Comparison of ENCODE assay signal across 19 cellular contexts in the genomic region with DNA sequence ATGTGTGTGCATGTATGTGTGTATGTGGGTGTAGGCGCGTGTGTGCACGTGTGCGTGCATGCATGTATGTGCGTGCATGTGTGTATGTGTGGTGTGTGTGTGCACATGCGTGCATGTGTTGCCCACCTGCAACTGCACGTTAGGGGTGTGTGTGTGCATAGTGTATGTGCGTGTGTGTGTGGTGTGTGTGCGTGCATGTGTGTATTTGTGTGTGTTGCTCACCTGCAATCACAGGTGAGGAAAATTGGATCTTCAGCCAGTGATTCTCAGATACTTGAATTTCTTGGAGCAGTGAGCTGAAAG. TPM values are rescaled to one million over a fixed set of nuclear protein-coding genes. Genes with fewer than 3 reads are reported as not detected.
DNase-seq lines count a peak whose midpoint lies in the region; ATAC-seq, FAIRE-seq and TF ChIP-seq lines count a peak whose summit lies in the region.
"Had no signal": no experiment of that assay in that cellular context is flagged by ENCODE, and none has a peak within 500 bp of the region (broad histone marks: within the 10 kb centered on the region; RNA-seq: fewer than 3 reads in every experiment).

No MANE protein-coding gene starts in this region.

- H4K8ac ChIP-seq in neuronal stem cell (ENCODE audit: low read depth, low read length) = no peak overlapping the region

- no peak overlapping the region for H2BK120ac ChIP-seq in neuronal stem cell (ENCODE audit: low read depth, low read length)

- H3K4me3 ChIP-seq in RWPE2 (ENCODE audit: severe bottlenecking) (no peak overlapping the region), kidney (ENCODE audit: low read length in 2 of 2) (no peak overlapping the region), neuronal stem cell (ENCODE audit: low read length in 2 of 2) (peak overlapping the region in 1 of 2 donors; percentile 66)
- H3K4me3 ChIP-seq: GM23338, MG63 had no signal

- H2BK5ac ChIP-seq in neuronal stem cell (ENCODE audit: low read length) = no peak overlapping the region

- no CpG with 5 or more reads among the region's 9 CpGs for whole genome bisulfite sequencing in neuronal stem cell (ENCODE audit: extremely low coverage in 2 of 2, insufficient read length in 2 of 2, insufficient replicate concordance in 1 of 2), 2 donors

- H2BK12ac ChIP-seq in neuronal stem cell (ENCODE audit: low read length) = no peak overlapping the region

- H2BK15ac ChIP-seq in neuronal stem cell (ENCODE audit: low read length) = peak overlapping the region; percentile 20

- peak overlapping the region; percentile 21 for H3K23ac ChIP-seq in neuronal stem cell (ENCODE audit: low read depth, low read length, poor library complexity)

- no peak overlapping the region for H3K4ac ChIP-seq in neuronal stem cell (ENCODE audit: low read length)

- H3K36me3 ChIP-seq in RWPE2 (ENCODE audit: low read depth) = no peaks in the 10 kb centered on the region
- peaks cover 0 to 4% of the 10 kb centered on the region in 2 donors for H3K36me3 ChIP-seq in kidney (ENCODE audit: control insufficient read depth in 1 of 2, insufficient read depth in 2 of 2, low read length in 2 of 2)
- no peaks in the 10 kb centered on the region for H3K36me3 ChIP-seq in neuronal stem cell (replicated peaks in 1 of 2; ENCODE audit: control insufficient read depth in 2 of 2, insufficient read depth in 2 of 2, low read length in 2 of 2)
- H3K36me3 ChIP-seq: MG63 had no signal

- H3K27ac ChIP-seq in RWPE2 (ENCODE audit: poor library complexity, severe bottlenecking) (no peak overlapping the region), kidney (ENCODE audit: low read depth in 2 of 2, low read length in 2 of 2) (no peak overlapping the region), neuronal stem cell (replicated peaks; ENCODE audit: low read length) (no peak overlapping the region)
- H3K27ac ChIP-seq: KMS-11 had no signal

- ATAC-seq in RWPE2 (ENCODE audit: low read depth) (no peak), omental fat pad (ENCODE audit: low FRiP score) (no peak)

- H3K79me1 ChIP-seq in neuronal stem cell (ENCODE audit: low read depth, low read length) = no peaks in the 10 kb centered on the region

- H3K9me3 ChIP-seq in RWPE2 (ENCODE audit: severe bottlenecking) (no peaks in the 10 kb centered on the region), kidney (ENCODE audit: control insufficient read depth in 1 of 2, low read length in 2 of 2) (no peaks in the 10 kb centered on the region), neuronal stem cell (replicated peaks in 1 of 2; ENCODE audit: control insufficient read depth in 2 of 2, insufficient read depth in 1 of 2, low read depth in 1 of 2, low read length in 2 of 2) (peaks cover 0 to 2% of the 10 kb centered on the region in 2 donors)
- H3K9me3 ChIP-seq: MG63 had no signal

- no peak overlapping the region for H3K4me2 ChIP-seq in neuronal stem cell (ENCODE audit: insufficient read depth, low read length, poor library complexity, severe bottlenecking)
- H3K4me2 ChIP-seq: KMS-11 had no signal

- no peak overlapping the region for H4K91ac ChIP-seq in neuronal stem cell (ENCODE audit: low read depth, low read length, poor library complexity)

- H2AK5ac ChIP-seq in neuronal stem cell (ENCODE audit: low read depth, low read length) = no peak overlapping the region

- H3K14ac ChIP-seq in neuronal stem cell (ENCODE audit: low read length) = peak overlapping the region; percentile 73

- DNase-seq in RWPE2 (ENCODE audit: low spot score) (peak; percentile 14), kidney (peak; percentile 43), neuronal stem cell (ENCODE audit: low spot score) (no peak), urothelium cell line (ENCODE audit: low spot score) (no peak), omental fat pad (ENCODE audit: low spot score) (no peak), hepatic stellate cell (ENCODE audit: low spot score) (no peak), CD1c-positive myeloid dendritic cell (ENCODE audit: extremely low spot score) (no peak)
- DNase-seq: CD4-positive, alpha-beta memory T cell; DMS79 treated with DMSO at 0.1 percent for 48 hours; MG63; NCI-H1092 treated with DMSO at 0.1 percent for 48 hours; NCI-H1694 treated with DMSO at 0.1 percent for 48 hours; NCI-H2171; NCI-H82; SIG-M5 had no signal

- no peak overlapping the region for H3K9ac ChIP-seq in kidney (ENCODE audit: low read length in 2 of 2)
- H3K9ac ChIP-seq in neuronal stem cell (ENCODE audit: low read depth, low read length, poor library complexity) = peak overlapping the region; percentile 82
- H3K9ac ChIP-seq: KMS-11 had no signal

- TF ChIP-seq CTCF in RWPE2 (IDR thresholded peaks at IDR 0.05; ENCODE audit: poor library complexity, severe bottlenecking) (no peak), kidney (IDR thresholded peaks at IDR 0.05; ENCODE audit: borderline replicate concordance, extremely low read depth, insufficient read depth) (no peak), omental fat pad (IDR thresholded peaks at IDR 0.05) (no peak)

- H3K27me3 ChIP-seq in RWPE2 (ENCODE audit: insufficient read depth, poor library complexity, severe bottlenecking) (no peaks in the 10 kb centered on the region), neuronal stem cell (ENCODE audit: control insufficient read depth in 3 of 3, insufficient read depth in 3 of 3, low read depth in 1 of 3, low read length in 3 of 3) (peaks cover 0 to 49% (median 5%) of the 10 kb centered on the region in 3 experiments)
- H3K27me3 ChIP-seq: MG63 had no signal

- no peaks in the 10 kb centered on the region for H3K4me1 ChIP-seq in RWPE2 (ENCODE audit: insufficient read depth, poor library complexity, severe bottlenecking)
- peaks cover 0 to 9% of the 10 kb centered on the region in 2 donors for H3K4me1 ChIP-seq in kidney (ENCODE audit: control insufficient read depth in 1 of 2, insufficient read depth in 1 of 2, low read depth in 1 of 2, low read length in 2 of 2)
- peaks cover 0 to 9% of the 10 kb centered on the region in 2 donors for H3K4me1 ChIP-seq in neuronal stem cell (ENCODE audit: control insufficient read depth in 2 of 2, insufficient read depth in 1 of 2, low read depth in 1 of 2, low read length in 2 of 2)

- FAIRE-seq in kidney (lab: Jason Lieb, UNC) (no peak), urothelium cell line (lab: Jason Lieb, UNC) (peak; percentile 75)
- FAIRE-seq: G401.6 had no signal

- intact Hi-C loops in kidney (cut with DNase I) = no loop called here

- no peak overlapping the region for H2AFZ ChIP-seq in neuronal stem cell (ENCODE audit: low read length)

- H3K18ac ChIP-seq in neuronal stem cell (ENCODE audit: low read length) = no peak overlapping the region

RNA-seq across cellular contexts. Expression of gene ST14, which starts 54.3 kb away (rescaled TPM):
- total RNA-seq in kidney = 139 TPM
- polyA plus RNA-seq in kidney (ENCODE audit: insufficient read depth, low read depth, low replicate concordance) = 59.3 TPM
- 0.73 TPM for polyA plus RNA-seq in neuronal stem cell (2013, experiment 1 of 2)
- 0.58 TPM for polyA plus RNA-seq in neuronal stem cell (2013, experiment 2 of 2)
- total RNA-seq in omental fat pad = 10 to 100 TPM in 2 of 4 donors, 1 to 10 TPM in 2; 4.4 to 49.1 (median 10.8) TPM
- total RNA-seq: NCI-H460 had no signal

Comparison
In these comparisons a context has a peak if more than half of its experiments do, and no peak if none do; other contexts are left out.
1. DNase-seq: peak in RWPE2 (single experiment) and kidney (single experiment); none in neuronal stem cell (single experiment), urothelium cell line (single experiment), omental fat pad (single experiment), hepatic stellate cell (single experiment) and CD1c-positive myeloid dendritic cell (single experiment).